Comparison of ENCODE assay signal across 24 cellular contexts in the genomic region with DNA sequence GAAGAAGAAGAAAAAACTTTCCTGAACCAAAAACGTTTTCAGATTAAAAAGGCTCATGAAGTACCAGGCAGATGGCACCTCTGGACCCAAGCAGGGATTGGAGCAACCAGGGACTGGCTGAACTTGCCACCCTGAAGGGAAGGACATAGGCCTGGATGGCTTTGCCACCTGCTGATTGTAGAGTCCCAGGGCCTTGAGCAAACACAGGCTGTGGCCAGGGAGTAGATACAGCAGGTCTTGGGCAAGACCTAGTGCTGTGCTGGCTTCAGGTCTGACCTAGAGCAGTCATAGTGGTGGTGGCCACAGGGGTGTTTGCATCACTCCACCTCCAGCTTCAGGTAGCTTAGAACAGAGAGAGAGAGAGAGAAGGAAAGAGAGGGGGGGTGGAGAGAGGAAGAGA.
"Had no signal": no experiment of that assay in that cellular context is flagged by ENCODE, and none has a peak within 500 bp of the region (broad histone marks: within the 10 kb centered on the region; RNA-seq: fewer than 3 reads in every experiment).

No MANE protein-coding gene starts in this region.

- H3K36me3 ChIP-seq: cardiac muscle cell, WERI-Rb-1 had no signal

- H3K27ac ChIP-seq: cardiac muscle cell, KMS-11, SK-N-MC, WERI-Rb-1 had no signal

- H3K4me3 ChIP-seq: cardiac muscle cell, SK-N-MC had no signal

- ATAC-seq: activated CD8-positive, alpha-beta T cell treated with anti-CD3 and anti-CD28 coated beads, Interleukin-2, amount 10 ng/mL, durations not matched to agents 7 days and 5 days; Panc1; Right ventricle myocardium inferior had no signal

- H3K9ac ChIP-seq: KMS-11 had no signal

- H3K4me2 ChIP-seq: KMS-11 had no signal

- FAIRE-seq: astrocyte had no signal

- DNase-seq: activated CD4-positive, alpha-beta T cell treated with anti-CD3 and anti-CD28 coated beads for 48 hours; activated CD4-positive, alpha-beta T cell treated with anti-CD3 and anti-CD28 coated beads, Interleukin-2, amount 50 U/mL, for 4 hours; activated CD4-positive, CD25-positive, alpha-beta regulatory T cell treated with anti-CD3 and anti-CD28 coated beads, Interleukin-2, amount 50 U/mL, for 72 hours; activated CD8-positive, alpha-beta memory T cell treated with anti-CD3 and anti-CD28 coated beads, Interleukin-2, amount 50 U/mL, for 48 hours; activated CD8-positive, alpha-beta T cell treated with anti-CD3 and anti-CD28 coated beads, Interleukin-2, amount 10 ng/mL, durations not matched to agents 7 days and 5 days; activated naive CD4-positive, alpha-beta T cell; activated T-cell treated with anti-CD3 and anti-CD28 coated beads, Interleukin-2, amount 50 U/mL, for 1 hour; amygdala; NCI-H146; NCI-H2029; NCI-H2107; NCI-H2171 treated with DMSO at 0.1 percent for 48 hours; NCI-H226; NCI-H526; NCI-H82; RPMI8226; T-helper 1 cell; WERI-Rb-1 had no signal

- H3K27me3 ChIP-seq: cardiac muscle cell had no signal
